ENCODE assay signal across 16 cellular contexts in the genomic region with DNA sequence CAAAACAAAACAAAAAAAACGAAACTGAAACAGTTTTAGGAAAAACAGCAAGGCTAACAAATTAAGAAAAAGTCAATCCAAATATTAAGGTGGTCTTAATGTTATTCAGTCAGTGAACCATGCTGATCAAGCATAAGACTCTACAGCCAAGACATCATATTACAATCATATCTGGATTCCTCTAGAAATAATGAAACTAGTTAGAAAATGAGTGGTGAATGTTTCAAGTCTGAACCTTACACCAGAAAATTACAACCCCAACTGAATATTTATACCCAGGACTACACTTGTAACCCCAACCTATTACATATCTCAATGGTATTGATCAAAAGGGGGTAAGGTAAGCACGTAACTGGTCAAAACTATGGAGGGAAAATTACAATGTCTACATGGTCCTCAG. TPM values are rescaled to one million over a fixed set of nuclear protein-coding genes. Genes with fewer than 3 reads are reported as not detected.
DNase-seq lines count a peak whose midpoint lies in the region; ATAC-seq and TF ChIP-seq lines count a peak whose summit lies in the region.
"Had no signal": no experiment of that assay in that cellular context is flagged by ENCODE, and none has a peak within 500 bp of the region (broad histone marks: within the 10 kb centered on the region; RNA-seq: fewer than 3 reads in every experiment).

No MANE protein-coding gene starts in this region.

- ATAC-seq in GM18502 (IDR thresholded peaks at IDR 0.05; ENCODE audit: poor library complexity, unreplicated experiment) (peak; percentile 60), GM18505 (IDR thresholded peaks at IDR 0.05; ENCODE audit: unreplicated experiment) (no peak), GM21825 (IDR thresholded peaks at IDR 0.05; ENCODE audit: unreplicated experiment) (no peak)
- peak; percentile 80 for ATAC-seq in activated T-helper 17 cell treated with anti-CD3 and anti-CD28 coated beads, Interleukin-2, amount 50 U/mL, for 72 hours (replicated peaks)

- POLR2A ChIA-PET in CD8-positive, alpha-beta memory T cell (lab: Charles Lee) = interaction anchor here (1.2 kb wide), 1 partner anchor 52 kb away, joined by 3 read pairs; a partner anchor contains a TSS

- peaks cover 43% of the 10 kb centered on the region for H3K36me3 ChIP-seq in CD8-positive, alpha-beta memory T cell (ENCODE audit: insufficient read depth, low read length)

- no peak for TF ChIP-seq POLR2A in GM18505 (IDR thresholded peaks at IDR 0.05; ENCODE audit: borderline replicate concordance, extremely low read depth, insufficient read depth, insufficient read length)

- peaks cover 24 to 46% (median 44%) of the 10 kb centered on the region in 3 donors for H3K4me1 Mint-ChIP-seq in CD8-positive, alpha-beta memory T cell
- peaks cover 18% of the 10 kb centered on the region for H3K4me1 Mint-ChIP-seq in activated T-helper 17 cell treated with anti-CD3 and anti-CD28 coated beads, Interleukin-2, amount 50 U/mL, for 72 hours
- H3K4me1 Mint-ChIP-seq: CD14-positive monocyte, nephron progenitor cell had no signal

- H3K36me3 Mint-ChIP-seq in CD8-positive, alpha-beta memory T cell = peaks cover 0 to 86% (median 21%) of the 10 kb centered on the region in 3 donors
- peaks cover 98% of the 10 kb centered on the region for H3K36me3 Mint-ChIP-seq in activated T-helper 17 cell treated with anti-CD3 and anti-CD28 coated beads, Interleukin-2, amount 50 U/mL, for 72 hours (ENCODE audit: low read depth)

- H3K4me3 Mint-ChIP-seq in CD8-positive, alpha-beta memory T cell = peak overlapping the region in 5 of 7 donors; percentile 8 to 67 (median 57)
- peak overlapping the region; percentile 23 for H3K4me3 Mint-ChIP-seq in activated T-helper 17 cell treated with anti-CD3 and anti-CD28 coated beads, Interleukin-2, amount 50 U/mL, for 72 hours
- H3K4me3 Mint-ChIP-seq: CD14-positive monocyte, nephron progenitor cell had no signal

- CTCF ChIA-PET in CD8-positive, alpha-beta memory T cell (lab: Charles Lee) = no interaction called here

- no peaks in the 10 kb centered on the region for H3K9me3 Mint-ChIP-seq in CD8-positive, alpha-beta memory T cell
- H3K9me3 Mint-ChIP-seq in activated T-helper 17 cell treated with anti-CD3 and anti-CD28 coated beads, Interleukin-2, amount 50 U/mL, for 72 hours = no peaks in the 10 kb centered on the region
- H3K9me3 Mint-ChIP-seq: CD14-positive monocyte, nephron progenitor cell had no signal

- H3K27ac ChIP-seq in CD8-positive, alpha-beta memory T cell (ENCODE audit: low read depth, low read length) = no peak overlapping the region
- H3K27ac ChIP-seq: breast epithelium, SK-N-MC, suprapubic skin, VCaP had no signal

- H3K4me1 ChIP-seq in CD8-positive, alpha-beta memory T cell (ENCODE audit: insufficient read depth, low read length) = no peaks in the 10 kb centered on the region
- H3K4me1 ChIP-seq: breast epithelium, suprapubic skin had no signal

- no peak overlapping the region for H3K4me3 ChIP-seq in CD8-positive, alpha-beta memory T cell (ENCODE audit: low read length)
- H3K4me3 ChIP-seq: SK-N-MC, suprapubic skin had no signal

- peak overlapping the region; percentile 51 to 97 (median 81) for H3K27ac Mint-ChIP-seq in CD8-positive, alpha-beta memory T cell
- H3K27ac Mint-ChIP-seq in activated T-helper 17 cell treated with anti-CD3 and anti-CD28 coated beads, Interleukin-2, amount 50 U/mL, for 72 hours = peak overlapping the region; percentile 57
- H3K27ac Mint-ChIP-seq: nephron progenitor cell had no signal

- no peaks in the 10 kb centered on the region for H3K27me3 ChIP-seq in CD8-positive, alpha-beta memory T cell (ENCODE audit: insufficient read depth, low read length, poor library complexity, severe bottlenecking)
- H3K27me3 ChIP-seq: breast epithelium, suprapubic skin had no signal

- no peaks in the 10 kb centered on the region for H3K9me3 ChIP-seq in CD8-positive, alpha-beta memory T cell (ENCODE audit: low read length)
- H3K9me3 ChIP-seq: breast epithelium, suprapubic skin had no signal

- DNase-seq in CD8-positive, alpha-beta memory T cell = no peak
- peak; percentile 11 to 14 for DNase-seq in lung microvascular endothelial cell (ENCODE audit: low read depth in 2 of 2)
- DNase-seq in MV-4-11 (lab: John Stamatoyannopoulos, UW) = no peak
- DNase-seq in SIG-M5 (lab: John Stamatoyannopoulos, UW) = no peak
- DNase-seq: H7, NCI-H2107, nephron progenitor cell had no signal

- no peaks in the 10 kb centered on the region for H3K27me3 Mint-ChIP-seq in CD8-positive, alpha-beta memory T cell
- no peaks in the 10 kb centered on the region for H3K27me3 Mint-ChIP-seq in activated T-helper 17 cell treated with anti-CD3 and anti-CD28 coated beads, Interleukin-2, amount 50 U/mL, for 72 hours

RNA-seq across cellular contexts. Expression of a gene that starts 48.8 kb away (rescaled TPM):
- total RNA-seq in CD8-positive, alpha-beta memory T cell = 10 to 100 TPM; 68.5 to 71.6 TPM
- 45.2 TPM for polyA plus RNA-seq in CD8-positive, alpha-beta memory T cell
- total RNA-seq in activated T-helper 17 cell treated with anti-CD3 and anti-CD28 coated beads, Interleukin-2, amount 50 U/mL, for 72 hours = 100 to 1,000 TPM in 1 of 2 donors, 10 to 100 TPM in 1; 71.9 to 118 TPM
- total RNA-seq in lung microvascular endothelial cell = 95.5 and 106 TPM in 2 replicates

RNA-seq across cellular contexts. Expression of a gene that starts 52.2 kb away (rescaled TPM):
- 10 to 100 TPM; 38.9 to 39.7 TPM for total RNA-seq in CD8-positive, alpha-beta memory T cell
- 39.6 TPM for polyA plus RNA-seq in CD8-positive, alpha-beta memory T cell
- 10 to 100 TPM; 34.0 to 44.5 TPM for total RNA-seq in activated T-helper 17 cell treated with anti-CD3 and anti-CD28 coated beads, Interleukin-2, amount 50 U/mL, for 72 hours
- total RNA-seq in lung microvascular endothelial cell = 10.9 and 16.5 TPM in 2 replicates

RNA-seq across cellular contexts. Expression of a gene that starts 52.7 kb away (rescaled TPM):
- 10 to 100 TPM; 76.0 to 77.1 TPM for total RNA-seq in CD8-positive, alpha-beta memory T cell
- 87.1 TPM for polyA plus RNA-seq in CD8-positive, alpha-beta memory T cell
- total RNA-seq in activated T-helper 17 cell treated with anti-CD3 and anti-CD28 coated beads, Interleukin-2, amount 50 U/mL, for 72 hours = 10 to 100 TPM; 43.6 to 89.7 TPM
- total RNA-seq in lung microvascular endothelial cell = 59.1 and 65.7 TPM in 2 replicates

Comparison
In these comparisons a context has a peak if more than half of its experiments do, and no peak if none do; other contexts are left out.
1. DNase-seq: peak in lung microvascular endothelial cell (2 of 2); none in CD8-positive, alpha-beta memory T cell (0 of 5), MV-4-11 (single experiment) and SIG-M5 (single experiment).
2. ATAC-seq: peak in GM18502 (single experiment) and activated T-helper 17 cell treated with anti-CD3 and anti-CD28 coated beads, Interleukin-2, amount 50 U/mL, for 72 hours (single experiment); none in GM18505 (single experiment) and GM21825 (single experiment).